ENCODE assay signal across 8 cellular contexts in the genomic region with DNA sequence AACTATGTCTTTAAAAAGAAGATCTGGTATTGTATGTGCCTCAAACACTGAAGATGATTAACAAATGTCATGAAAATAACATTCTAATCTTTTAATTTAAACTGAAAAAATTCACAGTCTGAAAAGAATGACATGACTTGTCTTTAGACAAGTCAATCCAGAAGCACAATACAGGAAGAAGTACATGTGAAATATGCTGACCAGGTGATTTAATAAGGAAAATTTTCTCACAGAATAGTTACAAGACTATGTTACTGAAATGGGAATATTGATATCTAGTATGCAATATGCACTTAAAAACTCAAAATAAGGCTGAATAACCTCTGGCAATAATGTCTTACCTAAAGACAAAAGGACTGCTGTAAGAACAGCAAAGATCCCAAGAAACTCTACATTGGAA.
"Had no signal": no experiment of that assay in that cellular context is flagged by ENCODE, and none has a peak within 500 bp of the region (broad histone marks: within the 10 kb centered on the region; RNA-seq: fewer than 3 reads in every experiment).

No MANE protein-coding gene starts in this region.

- ATAC-seq: GM23338 had no signal

- H2AFZ ChIP-seq: GM23338 had no signal

- H3K4me3 ChIP-seq: GM23338 had no signal

- H3K27ac ChIP-seq: HL-60 had no signal

- DNase-seq: H9, HCEC 1CT, Kasumi-1, KG1 had no signal

- FAIRE-seq: H1, H54 had no signal

- H3K4me2 ChIP-seq: GM23338 had no signal
